ENCODE assay signal across 13 cellular contexts in the genomic region with DNA sequence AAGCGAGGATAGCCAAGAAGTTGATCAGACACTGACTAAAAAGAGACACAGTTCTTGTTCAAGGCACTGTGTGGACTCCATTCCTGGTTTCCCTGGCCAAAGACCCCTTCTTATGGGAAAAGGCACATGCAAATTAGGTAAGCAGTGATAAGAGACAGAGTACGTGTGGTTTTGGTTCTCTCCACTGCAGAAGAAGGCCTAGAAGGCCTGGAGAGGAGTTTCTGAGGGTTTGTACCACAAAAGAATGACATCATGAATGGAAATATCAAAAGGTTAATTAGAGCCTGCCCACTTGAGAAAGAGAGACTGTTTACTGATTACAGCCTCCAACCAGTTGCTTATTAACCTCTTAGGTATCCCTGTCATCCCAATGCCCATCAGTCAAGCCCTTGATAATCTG.
DNase-seq lines count a peak whose midpoint lies in the region; ATAC-seq, FAIRE-seq and TF ChIP-seq lines count a peak whose summit lies in the region.
"Had no signal": no experiment of that assay in that cellular context is flagged by ENCODE, and none has a peak within 500 bp of the region (broad histone marks: within the 10 kb centered on the region; RNA-seq: fewer than 3 reads in every experiment).

No MANE protein-coding gene starts in this region.

- no peak for FAIRE-seq in H54 (lab: Jason Lieb, UNC)

- ATAC-seq in GM18508 (IDR thresholded peaks at IDR 0.05; ENCODE audit: insufficient read depth, unreplicated experiment): peak; percentile 96
- peak; percentile 96 for ATAC-seq in HG02938 (IDR thresholded peaks at IDR 0.05; ENCODE audit: unreplicated experiment)
- no peak for ATAC-seq in GM19397 (IDR thresholded peaks at IDR 0.05; ENCODE audit: unreplicated experiment)

- TF ChIP-seq CTCF in GM20000 (IDR thresholded peaks at IDR 0.05; ENCODE audit: extremely low read depth, missing control alignments): no peak

- TF ChIP-seq POLR2A in H54 (IDR thresholded peaks at IDR 0.05; ENCODE audit: low read depth, low read length): no peak

- DNase-seq in GM20000 (ENCODE audit: low spot score): peak; percentile 49
- peak; percentile 33 for DNase-seq in HK-2 (ENCODE audit: unreplicated experiment)
- no peak for DNase-seq in NCI-H510A treated with DMSO at 0.1 percent for 48 hours (lab: John Stamatoyannopoulos, UW)
- DNase-seq in H54 (ENCODE audit: insufficient read length, low spot score): no peak
- DNase-seq in NCI-H2081 treated with DMSO at 0.1 percent for 48 hours (lab: John Stamatoyannopoulos, UW): no peak
- DNase-seq: activated CD4-positive, alpha-beta memory T cell treated with anti-CD3 and anti-CD28 coated beads, Interleukin-2, amount 10 ng/mL, durations not matched to agents 7 days and 5 days; effector CD8-positive, alpha-beta T cell; posterior cingulate gyrus; stimulated activated CD4-positive, alpha-beta T cell treated with anti-CD3 and anti-CD28 coated beads, Interleukin-4, amount 100 ng/mL, for 1 hour; substantia nigra had no signal

Comparison
In these comparisons a context has a peak if more than half of its experiments do, and no peak if none do; other contexts are left out.
1. DNase-seq: peak in GM20000 (single experiment) and HK-2 (single experiment); none in NCI-H510A treated with DMSO at 0.1 percent for 48 hours (single experiment), H54 (single experiment) and NCI-H2081 treated with DMSO at 0.1 percent for 48 hours (single experiment).